Comparison of ENCODE assay signal across 15 cellular contexts in genomic region chr2:128263902-128264331, GRCh38.
"Had no signal": no experiment of that assay in that cellular context is flagged by ENCODE, and none has a peak within 500 bp of the region (broad histone marks: within the 10 kb centered on the region; RNA-seq: fewer than 3 reads in every experiment).

No MANE protein-coding gene starts in this region.

- DNase-seq: activated CD4-positive, CD25-positive, alpha-beta regulatory T cell treated with anti-CD3 and anti-CD28 coated beads, Interleukin-2, amount 50 U/mL, for 72 hours; activated gamma-delta T cell; activated T-cell treated with anti-CD3 and anti-CD28 coated beads, Interleukin-2, amount 50 U/mL, for 4 hours; caudate nucleus; effector CD4-positive, alpha-beta T cell; foreskin fibroblast; hippocampal formation; mesendoderm; nephron progenitor cell; occipital lobe; T-helper 9 cell; thyroid gland had no signal

- H3K4me3 Mint-ChIP-seq: activated T-cell treated with anti-CD3 and anti-CD28 coated beads, Interleukin-2, amount 50 U/mL, for 4 hours; nephron progenitor cell; stimulated activated effector memory CD8-positive, alpha-beta T cell treated with anti-CD3 and anti-CD28 coated beads, Interleukin-12 subunit alpha, Interleukin-12 subunit beta, amount 100 ng/mL, for 72 hours had no signal

- H3K9me3 ChIP-seq: thyroid gland, vagina had no signal

- H3K9me3 Mint-ChIP-seq: activated naive CD4-positive, alpha-beta T cell treated with anti-CD3 and anti-CD28 coated beads, Interleukin-2, amount 50 U/mL, for 72 hours; activated T-cell treated with anti-CD3 and anti-CD28 coated beads, Interleukin-2, amount 50 U/mL, for 4 hours; nephron progenitor cell; stimulated activated effector memory CD8-positive, alpha-beta T cell treated with anti-CD3 and anti-CD28 coated beads, Interleukin-12 subunit alpha, Interleukin-12 subunit beta, amount 100 ng/mL, for 72 hours had no signal

- H3K4me3 ChIP-seq: thyroid gland, vagina had no signal

- H3K27ac ChIP-seq: thyroid gland, vagina had no signal

- H3K36me3 ChIP-seq: thyroid gland, vagina had no signal

- ATAC-seq: activated naive CD4-positive, alpha-beta T cell treated with anti-CD3 and anti-CD28 coated beads, Interleukin-2, amount 50 U/mL, for 72 hours; activated T-cell treated with anti-CD3 and anti-CD28 coated beads, Interleukin-2, amount 50 U/mL, for 4 hours; stimulated activated effector memory CD8-positive, alpha-beta T cell treated with anti-CD3 and anti-CD28 coated beads, Interleukin-12 subunit alpha, Interleukin-12 subunit beta, amount 100 ng/mL, for 72 hours had no signal

- H3K36me3 Mint-ChIP-seq: activated naive CD4-positive, alpha-beta T cell treated with anti-CD3 and anti-CD28 coated beads, Interleukin-2, amount 50 U/mL, for 72 hours; stimulated activated effector memory CD8-positive, alpha-beta T cell treated with anti-CD3 and anti-CD28 coated beads, Interleukin-12 subunit alpha, Interleukin-12 subunit beta, amount 100 ng/mL, for 72 hours had no signal

- H3K27me3 ChIP-seq: thyroid gland, vagina had no signal
